Comparison of ENCODE assay signal across 24 cellular contexts in the genomic region with DNA sequence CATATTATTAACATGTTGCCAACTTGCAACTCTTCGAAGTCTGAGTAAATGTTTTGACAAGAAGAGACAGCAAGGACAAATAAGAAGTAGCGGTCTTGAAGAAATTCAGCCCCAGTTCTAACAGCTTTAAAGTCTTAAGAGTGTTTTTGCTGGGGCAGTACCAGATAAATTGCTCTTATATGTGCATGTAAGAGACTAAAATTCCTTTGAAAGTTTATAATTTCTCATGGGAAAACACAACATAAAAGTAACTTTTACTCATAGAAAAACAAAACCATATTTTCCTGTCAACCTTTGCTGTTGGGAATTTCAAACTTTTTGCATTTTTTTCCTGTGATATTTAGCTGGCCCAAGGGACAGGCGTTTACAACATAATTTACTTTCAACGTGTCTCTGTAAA.
"Had no signal": no experiment of that assay in that cellular context is flagged by ENCODE, and none has a peak within 500 bp of the region (broad histone marks: within the 10 kb centered on the region; RNA-seq: fewer than 3 reads in every experiment).

No MANE protein-coding gene starts in this region.

- H3K9me3 ChIP-seq: gastroesophageal sphincter, neutrophil, suprapubic skin had no signal

- ATAC-seq: activated CD8-positive, alpha-beta T cell treated with anti-CD3 and anti-CD28 coated beads, Interleukin-2, amount 10 ng/mL, durations not matched to agents 7 days and 5 days; activated naive CD4-positive, alpha-beta T cell treated with anti-CD3 and anti-CD28 coated beads, Interleukin-2, amount 50 U/mL, for 72 hours; gastroesophageal sphincter; left lobe of liver had no signal

- H3K4me3 Mint-ChIP-seq: activated B cell treated with CpG ODN at 0.5 μM for 24 hours; activated CD4-positive, alpha-beta T cell treated with anti-CD3 and anti-CD28 coated beads, Interleukin-2, amount 10 ng/mL, durations not matched to agents 24 days and 14 days; activated CD8-positive, alpha-beta T cell treated with anti-CD3 and anti-CD28 coated beads, Interleukin-2, amount 10 ng/mL, durations not matched to agents 7 days and 5 days; brain; central memory CD8-positive, alpha-beta T cell; naive B cell had no signal

- H3K27me3 ChIP-seq: gastroesophageal sphincter, neutrophil, suprapubic skin had no signal

- H3K4me3 ChIP-seq: gastroesophageal sphincter, skin epidermis, suprapubic skin had no signal

- H3K27me3 Mint-ChIP-seq: activated B cell treated with CpG ODN at 0.5 μM for 24 hours, naive B cell had no signal

- DNase-seq: activated B cell treated with CpG ODN at 0.5 μM for 24 hours; activated CD4-positive, alpha-beta T cell treated with anti-CD3 and anti-CD28 coated beads, Interleukin-2, amount 10 ng/mL, durations not matched to agents 24 days and 14 days; activated CD8-positive, alpha-beta memory T cell treated with anti-CD3 and anti-CD28 coated beads, Interleukin-2, amount 50 U/mL, for 4 hours; activated CD8-positive, alpha-beta T cell treated with anti-CD3 and anti-CD28 coated beads, Interleukin-2, amount 10 ng/mL, durations not matched to agents 7 days and 5 days; activated gamma-delta T cell; activated T-cell treated with anti-CD3 and anti-CD28 coated beads, Interleukin-2, amount 50 U/mL, for 48 hours; amniotic stem cell; effector CD8-positive, alpha-beta T cell; islet precursor cell; mammary epithelial cell; naive B cell; stimulated activated CD4-positive, alpha-beta T cell treated with anti-CD3 and anti-CD28 coated beads, Interleukin-4, amount 100 ng/mL, for 4 hours; stimulated activated CD8-positive, alpha-beta memory T cell treated with anti-CD3 and anti-CD28 coated beads, Interleukin-4, amount 100 ng/mL, for 48 hours; stimulated activated naive CD4-positive, alpha-beta T cell treated with Interleukin-2 at 50 U/mL for 16 hours; SW 1271; trophoblast cell had no signal

- H3K27ac Mint-ChIP-seq: activated B cell treated with CpG ODN at 0.5 μM for 24 hours; activated CD4-positive, alpha-beta T cell treated with anti-CD3 and anti-CD28 coated beads, Interleukin-2, amount 10 ng/mL, durations not matched to agents 24 days and 14 days; activated CD8-positive, alpha-beta T cell treated with anti-CD3 and anti-CD28 coated beads, Interleukin-2, amount 10 ng/mL, durations not matched to agents 7 days and 5 days; activated naive CD4-positive, alpha-beta T cell treated with anti-CD3 and anti-CD28 coated beads, Interleukin-2, amount 50 U/mL, for 72 hours; brain; naive B cell had no signal

- H3K27ac ChIP-seq: gastroesophageal sphincter, neutrophil, skin epidermis, suprapubic skin had no signal

- H3K36me3 ChIP-seq: gastroesophageal sphincter, neutrophil, suprapubic skin had no signal

- H3K4me1 Mint-ChIP-seq: activated CD4-positive, alpha-beta T cell treated with anti-CD3 and anti-CD28 coated beads, Interleukin-2, amount 10 ng/mL, durations not matched to agents 24 days and 14 days; central memory CD8-positive, alpha-beta T cell; naive B cell had no signal

- H3K9me3 Mint-ChIP-seq: activated B cell treated with CpG ODN at 0.5 μM for 24 hours; activated CD4-positive, alpha-beta T cell treated with anti-CD3 and anti-CD28 coated beads, Interleukin-2, amount 10 ng/mL, durations not matched to agents 24 days and 14 days; activated naive CD4-positive, alpha-beta T cell treated with anti-CD3 and anti-CD28 coated beads, Interleukin-2, amount 50 U/mL, for 72 hours; central memory CD8-positive, alpha-beta T cell; naive B cell had no signal
